ENCODE assay signal across 1 cellular context in genomic region chr21:45970674-45971486, GRCh38.
TF ChIP-seq lines count a peak whose summit lies in the region.

No MANE protein-coding gene starts in this region.

TF ChIP-seq in HEK293, 187 proteins besides CTCF, POLR2A, EP300 and RAD21 (continued from another document):
- TF ChIP-seq, protein P1, sequence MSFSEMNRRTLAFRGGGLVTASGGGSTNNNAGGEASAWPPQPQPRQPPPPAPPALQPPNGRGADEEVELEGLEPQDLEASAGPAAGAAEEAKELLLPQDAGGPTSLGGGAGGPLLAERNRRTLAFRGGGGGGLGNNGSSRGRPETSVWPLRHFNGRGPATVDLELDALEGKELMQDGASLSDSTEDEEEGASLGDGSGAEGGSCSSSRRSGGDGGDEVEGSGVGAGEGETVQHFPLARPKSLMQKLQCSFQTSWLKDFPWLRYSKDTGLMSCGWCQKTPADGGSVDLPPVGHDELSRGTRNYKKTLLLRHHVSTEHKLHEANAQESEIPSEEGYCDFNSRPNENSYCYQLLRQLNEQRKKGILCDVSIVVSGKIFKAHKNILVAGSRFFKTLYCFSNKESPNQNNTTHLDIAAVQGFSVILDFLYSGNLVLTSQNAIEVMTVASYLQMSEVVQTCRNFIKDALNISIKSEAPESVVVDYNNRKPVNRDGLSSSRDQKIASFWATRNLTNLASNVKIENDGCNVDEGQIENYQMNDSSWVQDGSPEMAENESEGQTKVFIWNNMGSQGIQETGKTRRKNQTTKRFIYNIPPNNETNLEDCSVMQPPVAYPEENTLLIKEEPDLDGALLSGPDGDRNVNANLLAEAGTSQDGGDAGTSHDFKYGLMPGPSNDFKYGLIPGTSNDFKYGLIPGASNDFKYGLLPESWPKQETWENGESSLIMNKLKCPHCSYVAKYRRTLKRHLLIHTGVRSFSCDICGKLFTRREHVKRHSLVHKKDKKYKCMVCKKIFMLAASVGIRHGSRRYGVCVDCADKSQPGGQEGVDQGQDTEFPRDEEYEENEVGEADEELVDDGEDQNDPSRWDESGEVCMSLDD (tag by site-specific recombination; IDR thresholded peaks at IDR 0.05), result peak; percentile 69
- TF ChIP-seq SP7 (tag by site-specific recombination; IDR thresholded peaks at IDR 0.05) (no peak; the same call in 1 of the 2 replicates), GLIS2 (tag by site-specific recombination; IDR thresholded peaks at IDR 0.05) (peak; percentile 74), ZNF654 (tag by site-specific recombination; IDR thresholded peaks at IDR 0.05; ENCODE audit: low read depth) (peak; percentile 67), ZNF394 (tag by site-specific recombination; IDR thresholded peaks at IDR 0.05; ENCODE audit: borderline replicate concordance) (peak; percentile 44; the same call in 1 of the 2 replicates), KLF8 (tag by site-specific recombination; IDR thresholded peaks at IDR 0.05) (peak; percentile 31; the same call in 1 of the 2 replicates), ZBTB8A (tag by site-specific recombination; IDR thresholded peaks at IDR 0.05) (no peak), ZNF350 (tag by site-specific recombination; IDR thresholded peaks at IDR 0.05) (no peak), ZNF2 (tag by site-specific recombination; IDR thresholded peaks at IDR 0.05) (peak; percentile 84), ZNF76 (tag by site-specific recombination; IDR thresholded peaks at IDR 0.05; ENCODE audit: borderline replicate concordance, low read depth) (peak; percentile 24; the same call in 1 of the 2 replicates), ZNF324 (tag by site-specific recombination; IDR thresholded peaks at IDR 0.05) (0 out of 2 replicates have a peak, but pooled peaks have one; percentile 42), ZNF629 (tag by site-specific recombination; IDR thresholded peaks at IDR 0.05) (peak; percentile 40; the same call in 1 of the 2 replicates), ZNF621 (tag by site-specific recombination; IDR thresholded peaks at IDR 0.05) (no peak), ZNF791 (tag by site-specific recombination; IDR thresholded peaks at IDR 0.05) (no peak), PRDM1 (tag by site-specific recombination; IDR thresholded peaks at IDR 0.05) (no peak), ZFHX2 (tag by site-specific recombination; conservative IDR thresholded peaks at IDR 0.05) (no peak), YY1 (tag by site-specific recombination; IDR thresholded peaks at IDR 0.05) (peak; percentile 60), PBX3 (CRISPR knock-in tag; IDR thresholded peaks at IDR 0.05) (no peak)
- TF ChIP-seq, protein P2, sequence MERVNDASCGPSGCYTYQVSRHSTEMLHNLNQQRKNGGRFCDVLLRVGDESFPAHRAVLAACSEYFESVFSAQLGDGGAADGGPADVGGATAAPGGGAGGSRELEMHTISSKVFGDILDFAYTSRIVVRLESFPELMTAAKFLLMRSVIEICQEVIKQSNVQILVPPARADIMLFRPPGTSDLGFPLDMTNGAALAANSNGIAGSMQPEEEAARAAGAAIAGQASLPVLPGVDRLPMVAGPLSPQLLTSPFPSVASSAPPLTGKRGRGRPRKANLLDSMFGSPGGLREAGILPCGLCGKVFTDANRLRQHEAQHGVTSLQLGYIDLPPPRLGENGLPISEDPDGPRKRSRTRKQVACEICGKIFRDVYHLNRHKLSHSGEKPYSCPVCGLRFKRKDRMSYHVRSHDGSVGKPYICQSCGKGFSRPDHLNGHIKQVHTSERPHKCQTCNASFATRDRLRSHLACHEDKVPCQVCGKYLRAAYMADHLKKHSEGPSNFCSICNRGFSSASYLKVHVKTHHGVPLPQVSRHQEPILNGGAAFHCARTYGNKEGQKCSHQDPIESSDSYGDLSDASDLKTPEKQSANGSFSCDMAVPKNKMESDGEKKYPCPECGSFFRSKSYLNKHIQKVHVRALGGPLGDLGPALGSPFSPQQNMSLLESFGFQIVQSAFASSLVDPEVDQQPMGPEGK (tag by site-specific recombination; IDR thresholded peaks at IDR 0.05), result peak; percentile 89
